In the genomic region with DNA sequence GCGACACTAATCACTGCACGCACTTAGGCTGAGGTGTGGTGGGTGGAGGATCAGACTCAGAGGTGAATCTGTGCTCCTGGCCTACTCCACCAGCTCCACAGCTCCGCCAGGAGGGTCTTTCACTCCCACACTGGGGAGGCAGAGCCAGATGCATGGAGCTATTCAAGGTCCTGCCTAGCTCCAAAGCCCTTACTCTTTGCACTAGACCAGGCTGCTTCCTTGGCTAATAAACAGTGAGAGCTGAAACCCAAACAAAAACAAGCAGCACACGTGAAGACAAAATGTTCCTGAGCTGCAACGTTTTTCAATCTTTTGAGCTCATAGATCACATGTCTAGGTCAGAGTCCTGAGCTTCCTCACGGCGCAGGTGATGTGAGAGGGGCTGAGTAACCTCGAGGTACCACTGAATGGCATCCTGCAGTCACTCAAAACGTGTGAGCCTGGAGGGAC, we compare ENCODE assay signal across 1 cellular context.
TF ChIP-seq lines count a peak whose summit lies in the region.

No MANE protein-coding gene starts in this region.

TF ChIP-seq in H1, 55 proteins besides CTCF, POLR2A, EP300 and RAD21 (continued from another document):
- TF ChIP-seq, protein P1, sequence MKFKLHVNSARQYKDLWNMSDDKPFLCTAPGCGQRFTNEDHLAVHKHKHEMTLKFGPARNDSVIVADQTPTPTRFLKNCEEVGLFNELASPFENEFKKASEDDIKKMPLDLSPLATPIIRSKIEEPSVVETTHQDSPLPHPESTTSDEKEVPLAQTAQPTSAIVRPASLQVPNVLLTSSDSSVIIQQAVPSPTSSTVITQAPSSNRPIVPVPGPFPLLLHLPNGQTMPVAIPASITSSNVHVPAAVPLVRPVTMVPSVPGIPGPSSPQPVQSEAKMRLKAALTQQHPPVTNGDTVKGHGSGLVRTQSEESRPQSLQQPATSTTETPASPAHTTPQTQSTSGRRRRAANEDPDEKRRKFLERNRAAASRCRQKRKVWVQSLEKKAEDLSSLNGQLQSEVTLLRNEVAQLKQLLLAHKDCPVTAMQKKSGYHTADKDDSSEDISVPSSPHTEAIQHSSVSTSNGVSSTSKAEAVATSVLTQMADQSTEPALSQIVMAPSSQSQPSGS (IDR thresholded peaks at IDR 0.05; ENCODE audit: low read length) = no peak
- TF ChIP-seq TCF12 (IDR thresholded peaks at IDR 0.05; ENCODE audit: low read depth, low read length) = no peak
- no peak for TF ChIP-seq TAF1 (IDR thresholded peaks at IDR 0.05; ENCODE audit: low read depth, low read length)
- TF ChIP-seq HDAC6 (IDR thresholded peaks at IDR 0.05; ENCODE audit: low read depth, low read length) = no peak
- TF ChIP-seq ASH2L (IDR thresholded peaks at IDR 0.05; ENCODE audit: low read length) = no peak
- TF ChIP-seq SP2 (IDR thresholded peaks at IDR 0.05; ENCODE audit: low read length) = no peak
- no peak for TF ChIP-seq SAP30 (IDR thresholded peaks at IDR 0.05; ENCODE audit: insufficient read depth, insufficient replicate concordance, low read length)
- no peak for TF ChIP-seq ZNF274 (IDR thresholded peaks at IDR 0.05; ENCODE audit: borderline replicate concordance, extremely low read depth, low read length)
- TF ChIP-seq TEAD4 (IDR thresholded peaks at IDR 0.05; ENCODE audit: low read depth, low read length) = no peak
- no peak for TF ChIP-seq CBX5 (IDR thresholded peaks at IDR 0.05; ENCODE audit: low read depth, low read length)
- TF ChIP-seq, protein P2, sequence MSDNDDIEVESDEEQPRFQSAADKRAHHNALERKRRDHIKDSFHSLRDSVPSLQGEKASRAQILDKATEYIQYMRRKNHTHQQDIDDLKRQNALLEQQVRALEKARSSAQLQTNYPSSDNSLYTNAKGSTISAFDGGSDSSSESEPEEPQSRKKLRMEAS (IDR thresholded peaks at IDR 0.05) = no peak
- no peak for TF ChIP-seq SIRT6 (IDR thresholded peaks at IDR 0.05; ENCODE audit: low read length)
- TF ChIP-seq CEBPB (IDR thresholded peaks at IDR 0.05; ENCODE audit: low read depth, low read length) = no peak
